15 cellular contexts compared by ENCODE assay signal in the genomic region with DNA sequence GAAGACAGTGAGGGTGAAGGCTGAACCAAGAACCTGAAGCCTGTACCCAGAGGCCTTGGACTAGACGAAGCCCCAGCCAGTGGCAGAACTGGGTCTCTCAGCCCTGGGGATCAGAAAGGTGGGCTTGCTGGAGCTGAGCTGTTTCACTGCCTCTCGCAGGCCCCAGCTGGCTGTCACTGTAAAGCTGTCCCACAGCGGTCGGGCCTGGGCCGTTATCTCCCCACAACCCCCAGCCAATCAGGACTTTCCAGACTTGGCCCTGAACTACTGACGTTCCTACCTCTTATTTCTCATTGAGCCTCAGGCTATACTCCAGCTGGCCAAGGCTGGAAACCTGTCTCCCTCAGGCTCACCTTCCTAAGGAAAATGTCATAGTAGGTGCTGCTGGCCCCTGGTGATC. TPM values are rescaled to one million over a fixed set of nuclear protein-coding genes. Genes with fewer than 3 reads are reported as not detected.
DNase-seq lines count a peak whose midpoint lies in the region; ATAC-seq lines count a peak whose summit lies in the region.
"Had no signal": no experiment of that assay in that cellular context is flagged by ENCODE, and none has a peak within 500 bp of the region (broad histone marks: within the 10 kb centered on the region; RNA-seq: fewer than 3 reads in every experiment).

No MANE protein-coding gene starts in this region.

- POLR2A ChIA-PET in T-cell (lab: Charles Lee), result no interaction called here

- H3K27me3 ChIP-seq in effector memory CD4-positive, alpha-beta T cell (replicated peaks; ENCODE audit: control insufficient read depth, insufficient read depth, low read length, poor library complexity, severe bottlenecking), result no peaks in the 10 kb centered on the region
- H3K27me3 ChIP-seq: cardiac muscle cell, foreskin keratinocyte, tibial nerve had no signal

- H3K9me3 Mint-ChIP-seq in activated naive CD4-positive, alpha-beta T cell treated with anti-CD3 and anti-CD28 coated beads, Interleukin-2, amount 50 U/mL, for 24 hours, result no peaks in the 10 kb centered on the region
- H3K9me3 Mint-ChIP-seq in T-cell, result no peaks in the 10 kb centered on the region
- no peaks in the 10 kb centered on the region for H3K9me3 Mint-ChIP-seq in stimulated activated naive CD8-positive, alpha-beta T cell treated with anti-CD3 and anti-CD28 coated beads, Interleukin-15, amount 100 ng/mL, for 72 hours
- H3K9me3 Mint-ChIP-seq: naive B cell had no signal

- peaks cover 37% of the 10 kb centered on the region for H3K36me3 ChIP-seq in effector memory CD4-positive, alpha-beta T cell (ENCODE audit: control insufficient read depth, insufficient read depth, low read length)

- peak overlapping the region; percentile 39 for H3K4me3 Mint-ChIP-seq in activated naive CD4-positive, alpha-beta T cell treated with anti-CD3 and anti-CD28 coated beads, Interleukin-2, amount 50 U/mL, for 24 hours
- peak overlapping the region in 1 of 3 donors; percentile 77 for H3K4me3 Mint-ChIP-seq in T-cell
- H3K4me3 Mint-ChIP-seq in stimulated activated naive CD8-positive, alpha-beta T cell treated with anti-CD3 and anti-CD28 coated beads, Interleukin-15, amount 100 ng/mL, for 72 hours, result peak overlapping the region; percentile 33 to 76

- H3K36me3 Mint-ChIP-seq in activated naive CD4-positive, alpha-beta T cell treated with anti-CD3 and anti-CD28 coated beads, Interleukin-2, amount 50 U/mL, for 24 hours, result peaks cover 4% of the 10 kb centered on the region
- peaks cover 14% of the 10 kb centered on the region for H3K36me3 Mint-ChIP-seq in T-cell

- DNase-seq in activated naive CD4-positive, alpha-beta T cell (lab: John Stamatoyannopoulos, UW), result no peak
- no peak for DNase-seq in T-cell
- DNase-seq in effector memory CD4-positive, alpha-beta T cell, result no peak
- DNase-seq in stimulated activated naive CD8-positive, alpha-beta T cell treated with anti-CD3 and anti-CD28 coated beads, Interleukin-15, amount 100 ng/mL, for 72 hours, result peak in 1 of 2 donors; percentile 7
- DNase-seq in KBM-7, result no peak
- DNase-seq: activated CD4-positive, alpha-beta T cell treated with anti-CD3 and anti-CD28 coated beads, Interleukin-2, amount 50 U/mL, for 1 hour; activated effector memory CD4-positive, alpha-beta T cell treated with anti-CD3 and anti-CD28 coated beads, Interleukin-2, amount 50 U/mL, for 16 hours; foreskin keratinocyte; naive B cell had no signal

- in situ Hi-C loops in KBM-7 (cut with MboI; ENCODE audit: low pct_unique_long_range_greater_than_20kb, low sequenced_read_pairs), result no loop called here

- H3K27ac ChIP-seq in effector memory CD4-positive, alpha-beta T cell (ENCODE audit: insufficient read depth, low read length, poor library complexity, severe bottlenecking), result peak overlapping the region; percentile 69
- H3K27ac ChIP-seq: cardiac muscle cell, foreskin keratinocyte had no signal

- peaks cover 54% of the 10 kb centered on the region for H3K4me1 Mint-ChIP-seq in activated naive CD4-positive, alpha-beta T cell treated with anti-CD3 and anti-CD28 coated beads, Interleukin-2, amount 50 U/mL, for 24 hours
- peaks cover 49 to 61% (median 56%) of the 10 kb centered on the region in 3 donors for H3K4me1 Mint-ChIP-seq in T-cell
- H3K4me1 Mint-ChIP-seq in stimulated activated naive CD8-positive, alpha-beta T cell treated with anti-CD3 and anti-CD28 coated beads, Interleukin-15, amount 100 ng/mL, for 72 hours, result peaks cover 70% of the 10 kb centered on the region

- ATAC-seq in T-cell (replicated peaks in 1 of 4), result no peak
- no peak for ATAC-seq in stimulated activated naive CD8-positive, alpha-beta T cell treated with anti-CD3 and anti-CD28 coated beads, Interleukin-15, amount 100 ng/mL, for 72 hours
- ATAC-seq in GM18861 (IDR thresholded peaks at IDR 0.05; ENCODE audit: unreplicated experiment), result no peak
- no peak for ATAC-seq in GM18502 (IDR thresholded peaks at IDR 0.05; ENCODE audit: poor library complexity, unreplicated experiment)
- ATAC-seq: foreskin keratinocyte, right cardiac atrium had no signal

- CTCF ChIA-PET in T-cell (lab: Charles Lee), result no interaction called here

- peaks cover 55% of the 10 kb centered on the region for H3K4me1 ChIP-seq in effector memory CD4-positive, alpha-beta T cell (ENCODE audit: control insufficient read depth, insufficient read depth, low read length, poor library complexity, severe bottlenecking)
- H3K4me1 ChIP-seq: foreskin keratinocyte had no signal

- no peaks in the 10 kb centered on the region for H3K27me3 Mint-ChIP-seq in activated naive CD4-positive, alpha-beta T cell treated with anti-CD3 and anti-CD28 coated beads, Interleukin-2, amount 50 U/mL, for 24 hours
- no peaks in the 10 kb centered on the region for H3K27me3 Mint-ChIP-seq in T-cell
- no peaks in the 10 kb centered on the region for H3K27me3 Mint-ChIP-seq in stimulated activated naive CD8-positive, alpha-beta T cell treated with anti-CD3 and anti-CD28 coated beads, Interleukin-15, amount 100 ng/mL, for 72 hours
- H3K27me3 Mint-ChIP-seq: naive B cell had no signal

- H3K9me3 ChIP-seq in effector memory CD4-positive, alpha-beta T cell (ENCODE audit: control insufficient read depth, low read length), result no peaks in the 10 kb centered on the region
- H3K9me3 ChIP-seq: tibial nerve had no signal

- H3K27ac Mint-ChIP-seq in activated naive CD4-positive, alpha-beta T cell treated with anti-CD3 and anti-CD28 coated beads, Interleukin-2, amount 50 U/mL, for 24 hours, result peak overlapping the region; percentile 83
- peak overlapping the region; percentile 80 to 82 for H3K27ac Mint-ChIP-seq in T-cell
- peak overlapping the region; percentile 68 to 96 for H3K27ac Mint-ChIP-seq in stimulated activated naive CD8-positive, alpha-beta T cell treated with anti-CD3 and anti-CD28 coated beads, Interleukin-15, amount 100 ng/mL, for 72 hours

- no peak overlapping the region for H3K4me3 ChIP-seq in effector memory CD4-positive, alpha-beta T cell (ENCODE audit: insufficient read depth, low read depth, low read length, poor library complexity, severe bottlenecking)
- H3K4me3 ChIP-seq: cardiac muscle cell, tibial nerve had no signal

RNA-seq across cellular contexts. Expression of a gene that starts 4.1 kb away (rescaled TPM):
- total RNA-seq in T-cell, result 100 to 1,000 TPM; 118 to 198 (median 186) TPM

RNA-seq across cellular contexts. Expression of a gene that starts 5.8 kb away (rescaled TPM):
- total RNA-seq in T-cell, result 10 to 100 TPM; 34.9 to 63.8 (median 56.2) TPM

RNA-seq across cellular contexts. Expression of a gene that starts 6.3 kb away (rescaled TPM):
- total RNA-seq in T-cell, result 100 to 1,000 TPM; 288 to 449 (median 436) TPM
- total RNA-seq: cardiac muscle cell, foreskin keratinocyte had no signal

RNA-seq across cellular contexts. Expression of a gene that starts 17.9 kb away (rescaled TPM):
- total RNA-seq in T-cell, result 10 to 100 TPM in 2 of 5 donors, 1 to 10 TPM in 3; 5.5 to 19.1 (median 9.8) TPM
- total RNA-seq: foreskin keratinocyte had no signal

RNA-seq across cellular contexts. Expression of a gene that starts 24.1 kb away (rescaled TPM):
- 1 to 10 TPM; 2.2 to 8.5 (median 4.1) TPM for total RNA-seq in T-cell
